8 cellular contexts compared by ENCODE assay signal in genomic region chr11:22875869-22876473, GRCh38. TPM values are rescaled to one million over a fixed set of nuclear protein-coding genes. Genes with fewer than 3 reads are reported as not detected.
DNase-seq lines count a peak whose midpoint lies in the region; ATAC-seq and TF ChIP-seq lines count a peak whose summit lies in the region.

No MANE protein-coding gene starts in this region.

- H3K27me3 ChIP-seq in CD8-positive, alpha-beta T cell (ENCODE audit: insufficient read depth, low read length), result no peaks in the 10 kb centered on the region

- H3K36me3 ChIP-seq in CD8-positive, alpha-beta T cell (ENCODE audit: insufficient read depth, low read length), result no peaks in the 10 kb centered on the region

- CTCF ChIA-PET in CD8-positive, alpha-beta T cell (lab: Charles Lee), result interaction anchor here (0.6 to 2.7 kb wide), 14 partner anchors 8 to 907 kb away, joined by 3 to 10 read pairs (median 3); no protein-coding TSS in a partner anchor

- intact Hi-C loops in CD8-positive, alpha-beta T cell (cut with DNase I, micrococcal nuclease), result no loop called here

- H3K4me1 Mint-ChIP-seq in CD8-positive, alpha-beta T cell (ENCODE audit: low read depth), result no peaks in the 10 kb centered on the region
- H3K4me1 Mint-ChIP-seq in central memory CD8-positive, alpha-beta T cell, result no peaks in the 10 kb centered on the region

- POLR2A ChIA-PET in CD8-positive, alpha-beta T cell (lab: Charles Lee), result no interaction called here

- DNase-seq in CD8-positive, alpha-beta T cell, result peak; percentile 5 to 60 (median 51)
- DNase-seq in NCI-H2227 treated with DMSO at 0.1 percent for 48 hours (lab: John Stamatoyannopoulos, UW) (peak; percentile 95), left kidney (ENCODE audit: low read depth, low spot score) (peak; percentile 93)
- DNase-seq in central memory CD8-positive, alpha-beta T cell (ENCODE audit: low spot score in 2 of 2), result peak; percentile 30 to 46
- peak; percentile 28 to 47 (median 34) for DNase-seq in stimulated activated CD4-positive, alpha-beta T cell treated with anti-CD3 and anti-CD28 coated beads, TNF-alpha, amount 100 ng/mL, for 24 hours (ENCODE audit: low read depth in 3 of 3)

- H3K27me3 Mint-ChIP-seq in CD8-positive, alpha-beta T cell (ENCODE audit: low read depth), result no peaks in the 10 kb centered on the region
- no peaks in the 10 kb centered on the region for H3K27me3 Mint-ChIP-seq in central memory CD8-positive, alpha-beta T cell

- H3K4me3 Mint-ChIP-seq in CD8-positive, alpha-beta T cell, result no peak overlapping the region
- no peak overlapping the region for H3K4me3 Mint-ChIP-seq in central memory CD8-positive, alpha-beta T cell

- no peak overlapping the region for H3K4me3 ChIP-seq in CD8-positive, alpha-beta T cell (ENCODE audit: low read depth, low read length)
- H3K4me3 ChIP-seq in WI38 (ENCODE audit: low read depth, low read length), result no peak overlapping the region

- no peaks in the 10 kb centered on the region for H3K4me1 ChIP-seq in CD8-positive, alpha-beta T cell (ENCODE audit: insufficient read depth, low read length)

- no peak overlapping the region for H3K27ac ChIP-seq in CD8-positive, alpha-beta T cell (ENCODE audit: low read depth, low read length)

- no peaks in the 10 kb centered on the region for H3K9me3 Mint-ChIP-seq in CD8-positive, alpha-beta T cell
- H3K9me3 Mint-ChIP-seq in central memory CD8-positive, alpha-beta T cell, result no peaks in the 10 kb centered on the region

- no peaks in the 10 kb centered on the region for H3K9me3 ChIP-seq in CD8-positive, alpha-beta T cell (ENCODE audit: low read length)

- peak; percentile 71 for ATAC-seq in CD8-positive, alpha-beta T cell
- ATAC-seq in GM19328 (IDR thresholded peaks at IDR 0.05; ENCODE audit: unreplicated experiment), result peak; percentile 97
- ATAC-seq in HG03354 (IDR thresholded peaks at IDR 0.05; ENCODE audit: poor library complexity, severe bottlenecking, unreplicated experiment), result peak; percentile 98
- ATAC-seq in central memory CD8-positive, alpha-beta T cell (replicated peaks; ENCODE audit: extremely low read depth, poor library complexity, severe bottlenecking), result peak; percentile 70

- no peak overlapping the region for H3K27ac Mint-ChIP-seq in CD8-positive, alpha-beta T cell
- no peak overlapping the region for H3K27ac Mint-ChIP-seq in central memory CD8-positive, alpha-beta T cell (ENCODE audit: low read depth)

- peak; percentile 97 for TF ChIP-seq CTCF in CD8-positive, alpha-beta T cell (IDR thresholded peaks at IDR 0.05)
- TF ChIP-seq CTCF in WI38 (IDR thresholded peaks at IDR 0.05; ENCODE audit: low read depth, low read length), result peak; percentile 35; the same call in 1 of the 2 replicates

- H3K36me3 Mint-ChIP-seq in CD8-positive, alpha-beta T cell, result no peaks in the 10 kb centered on the region
- H3K36me3 Mint-ChIP-seq in central memory CD8-positive, alpha-beta T cell (ENCODE audit: insufficient read depth), result no peaks in the 10 kb centered on the region

RNA-seq across cellular contexts. Expression of gene CCDC179, which starts 15.7 kb away (rescaled TPM):
- not detected for total RNA-seq in CD8-positive, alpha-beta T cell

RNA-seq across cellular contexts. Expression of gene SVIP, which starts 46.4 kb away (rescaled TPM):
- total RNA-seq in CD8-positive, alpha-beta T cell, result 10 to 100 TPM; 72.4 to 73.6 TPM

Comparison
In these comparisons a context has a peak if more than half of its experiments do, and no peak if none do; other contexts are left out.
1. DNase-seq: peak in every context shown above with its lines; median percentile 95 in NCI-H2227 treated with DMSO at 0.1 percent for 48 hours; 93 in left kidney; 51 in CD8-positive, alpha-beta T cell; 38 in central memory CD8-positive, alpha-beta T cell; 34 in stimulated activated CD4-positive, alpha-beta T cell treated with anti-CD3 and anti-CD28 coated beads, TNF-alpha, amount 100 ng/mL, for 24 hours.